ENCODE assay signal across 18 cellular contexts in genomic region chr13:104014803-104015645, GRCh38.
DNase-seq lines count a peak whose midpoint lies in the region; ATAC-seq and TF ChIP-seq lines count a peak whose summit lies in the region.
"Had no signal": no experiment of that assay in that cellular context is flagged by ENCODE, and none has a peak within 500 bp of the region (broad histone marks: within the 10 kb centered on the region; RNA-seq: fewer than 3 reads in every experiment).

No MANE protein-coding gene starts in this region.

- H4K20me1 ChIP-seq in fibroblast of lung (ENCODE audit: control insufficient read depth, extremely low read depth, insufficient read depth, low read length) (no peaks in the 10 kb centered on the region), osteoblast (ENCODE audit: insufficient read depth, low read length) (no peaks in the 10 kb centered on the region)

- H3K36me3 ChIP-seq in fibroblast of lung (ENCODE audit: control insufficient read depth, insufficient read depth, low read length) (no peaks in the 10 kb centered on the region), osteoblast (ENCODE audit: insufficient read depth, low read length) (no peaks in the 10 kb centered on the region), tibial artery (no peaks in the 10 kb centered on the region)

- H3K79me2 ChIP-seq in fibroblast of lung (ENCODE audit: control insufficient read depth, insufficient read depth, low read length): no peaks in the 10 kb centered on the region
- no peaks in the 10 kb centered on the region for H3K79me2 ChIP-seq in osteoblast (ENCODE audit: insufficient read depth, low read length)
- H3K79me2 ChIP-seq: parathyroid adenoma had no signal

- H2AFZ ChIP-seq in fibroblast of lung (ENCODE audit: low read length) (no peak overlapping the region), osteoblast (ENCODE audit: low read length) (no peak overlapping the region)
- H2AFZ ChIP-seq: parathyroid adenoma had no signal

- no peak overlapping the region for H3K4me2 ChIP-seq in fibroblast of lung (ENCODE audit: extremely low read depth, insufficient read depth, low read length)
- H3K4me2 ChIP-seq in osteoblast (ENCODE audit: insufficient read depth, low read length): no peak overlapping the region

- H3K4me1 ChIP-seq in fibroblast of lung (ENCODE audit: control insufficient read depth, extremely low read depth, insufficient read depth, low read length) (no peaks in the 10 kb centered on the region), osteoblast (ENCODE audit: insufficient read depth, low read length) (no peaks in the 10 kb centered on the region), tibial artery (no peaks in the 10 kb centered on the region)
- H3K4me1 ChIP-seq: parathyroid adenoma had no signal

- no peak overlapping the region for H3K9ac ChIP-seq in fibroblast of lung (ENCODE audit: insufficient read depth, low read length)
- H3K9ac ChIP-seq: parathyroid adenoma had no signal

- H3K27ac ChIP-seq in fibroblast of lung (ENCODE audit: insufficient read depth, low read length) (no peak overlapping the region), osteoblast (ENCODE audit: low read depth, low read length) (peak overlapping the region; percentile 27), tibial artery (no peak overlapping the region)
- H3K27ac ChIP-seq: parathyroid adenoma had no signal

- H3K4me3 ChIP-seq in fibroblast of lung (replicated peaks in 1 of 4; ENCODE audit: control extremely low read depth in 1 of 4, insufficient read depth in 1 of 4, low read depth in 3 of 4, low read length in 4 of 4) (no peak overlapping the region), osteoblast (ENCODE audit: insufficient read depth, low read length) (no peak overlapping the region), tibial artery (no peak overlapping the region)

- DNase-seq in ELR (ENCODE audit: low read depth): peak; percentile 9
- DNase-seq in RPMI8226: peak; percentile 81
- DNase-seq in fibroblast of lung (ENCODE audit: low read depth in 2 of 2): peak; percentile 76 to 91
- DNase-seq in osteoblast (ENCODE audit: insufficient read length, low spot score, missing footprints): no peak
- DNase-seq in AG20443 (ENCODE audit: low spot score): no peak
- no peak for DNase-seq in tibial artery
- DNase-seq: activated CD4-positive, alpha-beta T cell treated with anti-CD3 and anti-CD28 coated beads for 48 hours; activated naive CD4-positive, alpha-beta T cell treated with anti-CD3 and anti-CD28 coated beads, Interleukin-2, amount 10 ng/mL, durations not matched to agents 7 days and 5 days; HFFc6; islet precursor cell; NCI-H1105 treated with DMSO at 0.1 percent for 48 hours; NK-92 treated with Interleukin-12 subunit alpha and Interleukin-12 subunit beta, amount 100 ng/mL, for 24 hours; SHP77 treated with DMSO at 0.1 percent for 48 hours; stimulated activated CD4-positive, alpha-beta T cell treated with anti-CD3 and anti-CD28 coated beads, Interleukin-12 subunit alpha, Interleukin-12 subunit beta, amount 100 ng/mL, for 4 hours; stimulated activated naive CD4-positive, alpha-beta T cell had no signal

- no peak for TF ChIP-seq CTCF in fibroblast of lung (conservative IDR thresholded peaks at IDR 0.05 in 1 of 2, IDR thresholded peaks at IDR 0.05 in 1 of 2; ENCODE audit: low read depth in 1 of 2, low read length in 2 of 2)
- TF ChIP-seq CTCF in osteoblast (IDR thresholded peaks at IDR 0.05; ENCODE audit: extremely low read depth, low read depth, low read length): no peak
- TF ChIP-seq CTCF in tibial artery (IDR thresholded peaks at IDR 0.05): no peak

- H3K9me3 ChIP-seq in fibroblast of lung (ENCODE audit: control insufficient read depth, insufficient read depth, low read depth, low read length) (no peaks in the 10 kb centered on the region), osteoblast (ENCODE audit: low read depth, low read length) (no peaks in the 10 kb centered on the region), tibial artery (no peaks in the 10 kb centered on the region)

- ATAC-seq in GM18502 (IDR thresholded peaks at IDR 0.05; ENCODE audit: poor library complexity, unreplicated experiment) (no peak), HG03432 (IDR thresholded peaks at IDR 0.05; ENCODE audit: unreplicated experiment) (no peak)

- H3K27me3 ChIP-seq in fibroblast of lung (ENCODE audit: control insufficient read depth, insufficient read depth, low read length) (no peaks in the 10 kb centered on the region), osteoblast (ENCODE audit: insufficient read depth, low read length) (no peaks in the 10 kb centered on the region), tibial artery (no peaks in the 10 kb centered on the region)

- intact Hi-C loops in tibial artery (cut with DNase I; ENCODE audit: low total_unique reads): no loop called here

Comparison
In these comparisons a context has a peak if more than half of its experiments do, and no peak if none do; other contexts are left out.
1. DNase-seq: peak in ELR (single experiment), RPMI8226 (single experiment) and fibroblast of lung (2 of 2); none in osteoblast (single experiment), AG20443 (single experiment) and tibial artery (0 of 2).